31 cellular contexts compared by ENCODE assay signal in the genomic region with DNA sequence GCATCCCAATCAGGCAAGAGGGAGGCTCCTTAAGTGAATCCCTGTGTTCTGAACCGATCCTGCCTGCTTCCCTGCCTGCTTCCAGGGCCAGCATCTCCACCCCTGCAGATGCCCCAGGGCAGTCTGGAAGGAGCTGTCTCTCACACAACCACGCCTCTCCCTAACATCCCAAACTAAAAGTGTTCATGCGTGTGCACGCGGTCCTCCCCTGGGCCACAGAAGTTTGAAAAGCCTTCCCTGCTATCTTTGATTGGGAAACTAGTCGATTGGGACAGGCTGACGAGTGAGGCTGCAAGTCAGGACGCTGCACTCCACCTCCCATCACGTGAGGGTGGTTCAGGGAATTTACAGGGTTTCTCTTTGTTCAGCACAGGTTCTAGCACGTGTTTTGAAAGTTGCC.
DNase-seq lines count a peak whose midpoint lies in the region; ATAC-seq and TF ChIP-seq lines count a peak whose summit lies in the region.
"Had no signal": no experiment of that assay in that cellular context is flagged by ENCODE, and none has a peak within 500 bp of the region (broad histone marks: within the 10 kb centered on the region; RNA-seq: fewer than 3 reads in every experiment).

No MANE protein-coding gene starts in this region.

- H3K27me3 ChIP-seq in right atrium auricular region (no peaks in the 10 kb centered on the region), osteoblast (ENCODE audit: insufficient read depth, low read length) (no peaks in the 10 kb centered on the region)
- no peaks in the 10 kb centered on the region for H3K27me3 ChIP-seq in effector memory CD4-positive, alpha-beta T cell (replicated peaks; ENCODE audit: control insufficient read depth, insufficient read depth, low read length, poor library complexity, severe bottlenecking)
- H3K27me3 ChIP-seq: colonic mucosa, heart left ventricle, pancreas had no signal

- H3K9me3 Mint-ChIP-seq in activated T-helper 1 cell treated with anti-CD3 and anti-CD28 coated beads, Interleukin-12 subunit alpha, Interleukin-12 subunit beta, Interleukin-2, Interleukin-4 antibody, amounts not matched to agents 30 ng/mL and 10 ng/mL and 1 ng/mL, durations not matched to agents 14 hours and 24 hours and 36 hours, result no peaks in the 10 kb centered on the region
- H3K9me3 Mint-ChIP-seq: activated CD4-positive, alpha-beta T cell treated with anti-CD3 and anti-CD28 coated beads, Interleukin-2, amount 10 ng/mL, durations not matched to agents 24 days and 14 days; activated T-helper 2 cell treated with anti-CD3 and anti-CD28 coated beads, Interferon-gamma antibody, Interleukin-2, Interleukin-4, amounts not matched to agents 10 μg/mL and 5 μg/mL and 100 μg/mL, durations not matched to agents 14 hours and 24 hours and 36 hours; effector memory CD8-positive, alpha-beta T cell; natural killer cell; stimulated activated naive B cell treated with anti-CD40 and anti-IgM and Interleukin-4, amounts not matched to agents 10 μg/mL and 1 μg/mL and 100 μg/mL, for 72 hours; type B pancreatic cell had no signal

- no peak overlapping the region for H3K4me2 ChIP-seq in osteoblast (ENCODE audit: insufficient read depth, low read length)

- ATAC-seq in Right ventricle myocardium inferior (peak; percentile 24), HG03139 (IDR thresholded peaks at IDR 0.05; ENCODE audit: unreplicated experiment) (no peak), HG02642 (IDR thresholded peaks at IDR 0.05; ENCODE audit: poor library complexity, unreplicated experiment) (no peak)
- ATAC-seq: activated naive CD4-positive, alpha-beta T cell treated with anti-CD3 and anti-CD28 coated beads, Interleukin-2, amount 50 U/mL, for 72 hours; effector memory CD8-positive, alpha-beta T cell; natural killer cell; pancreas; stimulated activated naive B cell treated with anti-CD40 and anti-IgM and Interleukin-4, amounts not matched to agents 10 μg/mL and 1 μg/mL and 100 μg/mL, for 72 hours had no signal

- peaks cover 19% of the 10 kb centered on the region for H3K4me1 Mint-ChIP-seq in activated T-helper 1 cell treated with anti-CD3 and anti-CD28 coated beads, Interleukin-12 subunit alpha, Interleukin-12 subunit beta, Interleukin-2, Interleukin-4 antibody, amounts not matched to agents 30 ng/mL and 10 ng/mL and 1 ng/mL, durations not matched to agents 14 hours and 24 hours and 36 hours (ENCODE audit: low read depth)
- H3K4me1 Mint-ChIP-seq: stimulated activated naive B cell treated with anti-CD40 and anti-IgM and Interleukin-4, amounts not matched to agents 10 μg/mL and 1 μg/mL and 100 μg/mL, for 72 hours had no signal

- no peaks in the 10 kb centered on the region for H3K9me3 ChIP-seq in right atrium auricular region
- H3K9me3 ChIP-seq in effector memory CD4-positive, alpha-beta T cell (ENCODE audit: control insufficient read depth, low read length), result no peaks in the 10 kb centered on the region
- H3K9me3 ChIP-seq in osteoblast (ENCODE audit: low read depth, low read length), result no peaks in the 10 kb centered on the region
- H3K9me3 ChIP-seq: colonic mucosa, heart left ventricle, pancreas had no signal

- H3K4me3 ChIP-seq in right atrium auricular region (no peak overlapping the region), osteoblast (ENCODE audit: insufficient read depth, low read length) (no peak overlapping the region)
- no peak overlapping the region for H3K4me3 ChIP-seq in effector memory CD4-positive, alpha-beta T cell (ENCODE audit: insufficient read depth, low read depth, low read length, poor library complexity, severe bottlenecking)
- H3K4me3 ChIP-seq: cardiac muscle cell, colonic mucosa, heart left ventricle, lung, pancreas had no signal

- no peak overlapping the region for H3K27ac Mint-ChIP-seq in activated T-helper 1 cell treated with anti-CD3 and anti-CD28 coated beads, Interleukin-12 subunit alpha, Interleukin-12 subunit beta, Interleukin-2, Interleukin-4 antibody, amounts not matched to agents 30 ng/mL and 10 ng/mL and 1 ng/mL, durations not matched to agents 14 hours and 24 hours and 36 hours
- H3K27ac Mint-ChIP-seq: activated CD4-positive, alpha-beta T cell treated with anti-CD3 and anti-CD28 coated beads, Interleukin-2, amount 10 ng/mL, durations not matched to agents 24 days and 14 days; activated T-helper 2 cell treated with anti-CD3 and anti-CD28 coated beads, Interferon-gamma antibody, Interleukin-2, Interleukin-4, amounts not matched to agents 10 μg/mL and 5 μg/mL and 100 μg/mL, durations not matched to agents 14 hours and 24 hours and 36 hours; effector memory CD8-positive, alpha-beta T cell; natural killer cell; stimulated activated naive B cell treated with anti-CD40 and anti-IgM and Interleukin-4, amounts not matched to agents 10 μg/mL and 1 μg/mL and 100 μg/mL, for 72 hours; type B pancreatic cell had no signal

- H3K79me2 ChIP-seq in osteoblast (ENCODE audit: insufficient read depth, low read length), result no peaks in the 10 kb centered on the region

- intact Hi-C loops in Right ventricle myocardium inferior (cut with DNase I), result no loop called here
- intact Hi-C loops in activated T-helper 1 cell treated with anti-CD3 and anti-CD28 coated beads, Interleukin-12 subunit alpha, Interleukin-12 subunit beta, Interleukin-2, Interleukin-4 antibody, amounts not matched to agents 30 ng/mL and 10 ng/mL and 1 ng/mL, durations not matched to agents 14 hours and 24 hours and 36 hours (cut with micrococcal nuclease), result no loop called here

- H4K20me1 ChIP-seq in osteoblast (ENCODE audit: insufficient read depth, low read length), result no peaks in the 10 kb centered on the region

- H3K4me1 ChIP-seq in right atrium auricular region (peaks cover 0 to 7% of the 10 kb centered on the region in 2 donors), osteoblast (ENCODE audit: insufficient read depth, low read length) (no peaks in the 10 kb centered on the region)
- H3K4me1 ChIP-seq in effector memory CD4-positive, alpha-beta T cell (ENCODE audit: control insufficient read depth, insufficient read depth, low read length, poor library complexity, severe bottlenecking), result peaks cover 9% of the 10 kb centered on the region
- H3K4me1 ChIP-seq: colonic mucosa, pancreas had no signal

- no peaks in the 10 kb centered on the region for H3K36me3 Mint-ChIP-seq in activated T-helper 1 cell treated with anti-CD3 and anti-CD28 coated beads, Interleukin-12 subunit alpha, Interleukin-12 subunit beta, Interleukin-2, Interleukin-4 antibody, amounts not matched to agents 30 ng/mL and 10 ng/mL and 1 ng/mL, durations not matched to agents 14 hours and 24 hours and 36 hours (ENCODE audit: low read depth)
- H3K36me3 Mint-ChIP-seq: natural killer cell; stimulated activated naive B cell treated with anti-CD40 and anti-IgM and Interleukin-4, amounts not matched to agents 10 μg/mL and 1 μg/mL and 100 μg/mL, for 72 hours; type B pancreatic cell had no signal

- DNase-seq in Right ventricle myocardium inferior (ENCODE audit: missing footprints), result no peak
- no peak for DNase-seq in right atrium auricular region (ENCODE audit: low spot score)
- DNase-seq in RWPE1 (ENCODE audit: low spot score), result peak; percentile 17
- no peak for DNase-seq in effector memory CD4-positive, alpha-beta T cell
- DNase-seq in osteoblast (ENCODE audit: insufficient read length, low spot score, missing footprints), result peak; percentile 51
- no peak for DNase-seq in activated T-helper 1 cell treated with anti-CD3 and anti-CD28 coated beads, Interleukin-12 subunit alpha, Interleukin-12 subunit beta, Interleukin-2, Interleukin-4 antibody, amounts not matched to agents 30 ng/mL and 10 ng/mL and 1 ng/mL, durations not matched to agents 14 hours and 24 hours and 36 hours (ENCODE audit: low spot score)
- DNase-seq: activated CD4-positive, alpha-beta T cell treated with anti-CD3 and anti-CD28 coated beads, Interleukin-2, amount 10 ng/mL, durations not matched to agents 24 days and 14 days; anterior cingulate cortex; colonic mucosa; DMS153; effector memory CD8-positive, alpha-beta T cell; H7; heart left ventricle; MV-4-11; natural killer cell; NCI-H1436 treated with DMSO at 0.1 percent for 48 hours; NCI-H345; NCI-H69; pancreas; small intestine; stimulated activated naive B cell treated with anti-CD40 and anti-IgM and Interleukin-4, amounts not matched to agents 10 μg/mL and 1 μg/mL and 100 μg/mL, for 72 hours; substantia nigra; T-helper 9 cell had no signal

- H3K36me3 ChIP-seq in right atrium auricular region (no peaks in the 10 kb centered on the region), osteoblast (ENCODE audit: insufficient read depth, low read length) (no peaks in the 10 kb centered on the region)
- H3K36me3 ChIP-seq in effector memory CD4-positive, alpha-beta T cell (ENCODE audit: control insufficient read depth, insufficient read depth, low read length), result no peaks in the 10 kb centered on the region
- H3K36me3 ChIP-seq: cardiac muscle cell, colonic mucosa, heart left ventricle, pancreas had no signal

- POLR2A ChIA-PET in RWPE1 (lab: Yijun Ruan, JAX; ENCODE audit: low non-redundant PET), result no interaction called here

- no peak for TF ChIP-seq CTCF in right atrium auricular region (IDR thresholded peaks at IDR 0.05)
- no peak for TF ChIP-seq CTCF in RWPE1 (conservative IDR thresholded peaks at IDR 0.05; ENCODE audit: low read depth)
- TF ChIP-seq CTCF in osteoblast (IDR thresholded peaks at IDR 0.05; ENCODE audit: extremely low read depth, low read depth, low read length), result no peak

- H2AFZ ChIP-seq in osteoblast (ENCODE audit: low read length), result no peak overlapping the region

- H3K27ac ChIP-seq in right atrium auricular region, result no peak overlapping the region
- peak overlapping the region; percentile 22; the same call in 1 of the 2 replicates for H3K27ac ChIP-seq in RWPE1
- peak overlapping the region; percentile 52 for H3K27ac ChIP-seq in effector memory CD4-positive, alpha-beta T cell (ENCODE audit: insufficient read depth, low read length, poor library complexity, severe bottlenecking)
- no peak overlapping the region for H3K27ac ChIP-seq in osteoblast (ENCODE audit: low read depth, low read length)
- H3K27ac ChIP-seq: cardiac muscle cell, colonic mucosa, heart left ventricle, pancreas, VCaP had no signal

- peaks cover 15% of the 10 kb centered on the region for H3K27me3 Mint-ChIP-seq in activated T-helper 1 cell treated with anti-CD3 and anti-CD28 coated beads, Interleukin-12 subunit alpha, Interleukin-12 subunit beta, Interleukin-2, Interleukin-4 antibody, amounts not matched to agents 30 ng/mL and 10 ng/mL and 1 ng/mL, durations not matched to agents 14 hours and 24 hours and 36 hours (ENCODE audit: insufficient read depth)
- H3K27me3 Mint-ChIP-seq: effector memory CD8-positive, alpha-beta T cell had no signal

- CTCF ChIA-PET in RWPE1 (lab: Yijun Ruan, JAX), result interaction anchor here (0.6 to 0.9 kb wide), 2 partner anchors 113 to 1173 kb away, joined by 3 read pairs; no protein-coding TSS in a partner anchor

- H3K4me3 Mint-ChIP-seq in activated T-helper 1 cell treated with anti-CD3 and anti-CD28 coated beads, Interleukin-12 subunit alpha, Interleukin-12 subunit beta, Interleukin-2, Interleukin-4 antibody, amounts not matched to agents 30 ng/mL and 10 ng/mL and 1 ng/mL, durations not matched to agents 14 hours and 24 hours and 36 hours, result no peak overlapping the region
- H3K4me3 Mint-ChIP-seq: activated CD4-positive, alpha-beta T cell treated with anti-CD3 and anti-CD28 coated beads, Interleukin-2, amount 10 ng/mL, durations not matched to agents 24 days and 14 days; effector memory CD8-positive, alpha-beta T cell; natural killer cell; stimulated activated naive B cell treated with anti-CD40 and anti-IgM and Interleukin-4, amounts not matched to agents 10 μg/mL and 1 μg/mL and 100 μg/mL, for 72 hours; type B pancreatic cell had no signal

Comparison
In these comparisons a context has a peak if more than half of its experiments do, and no peak if none do; other contexts are left out.
1. DNase-seq: peak in RWPE1 (single experiment) and osteoblast (single experiment); none in Right ventricle myocardium inferior (single experiment), right atrium auricular region (single experiment), effector memory CD4-positive, alpha-beta T cell (0 of 3) and activated T-helper 1 cell treated with anti-CD3 and anti-CD28 coated beads, Interleukin-12 subunit alpha, Interleukin-12 subunit beta, Interleukin-2, Interleukin-4 antibody, amounts not matched to agents 30 ng/mL and 10 ng/mL and 1 ng/mL, durations not matched to agents 14 hours and 24 hours and 36 hours (single experiment).
2. H3K27ac ChIP-seq: peak in RWPE1 (single experiment) and effector memory CD4-positive, alpha-beta T cell (single experiment); none in right atrium auricular region (0 of 2) and osteoblast (single experiment).